In the genomic region with DNA sequence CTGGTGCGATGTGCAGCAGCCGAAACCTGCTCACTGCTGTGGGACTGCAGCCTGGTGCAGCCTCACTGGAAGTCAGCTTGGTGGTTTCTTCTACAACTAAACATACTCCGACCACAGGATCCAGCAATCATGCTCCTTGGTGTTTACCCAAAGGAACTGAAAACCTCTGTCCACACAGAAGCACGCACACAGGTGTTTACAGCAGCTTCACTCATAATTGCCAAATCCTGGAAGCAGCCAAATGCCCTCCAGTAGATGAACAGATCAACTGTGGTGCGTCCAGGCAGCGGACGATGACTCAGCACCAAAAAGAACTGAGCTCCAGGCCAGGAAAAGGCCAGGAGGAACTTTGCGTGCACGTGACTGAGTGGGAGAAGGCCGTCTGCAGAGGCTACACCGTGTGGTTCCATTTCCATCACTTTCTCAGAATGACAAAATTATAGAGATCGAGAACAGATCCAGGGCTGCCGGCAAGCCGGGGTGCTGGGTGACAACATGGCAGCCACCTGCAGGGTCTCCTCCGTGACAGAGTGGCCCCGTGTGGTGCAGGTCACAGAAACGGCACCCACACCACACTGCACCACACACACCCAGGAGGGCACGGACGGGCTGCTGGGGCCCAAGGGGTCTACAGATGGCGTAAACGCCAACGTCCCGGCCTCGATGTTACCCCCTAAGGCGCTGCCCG, we compare ENCODE assay signal across 1 cellular context.
TF ChIP-seq lines count a peak whose summit lies in the region.

No MANE protein-coding gene starts in this region.

TF ChIP-seq in K562, 482 proteins besides CTCF, POLR2A, EP300 and RAD21 (continued from another document and continues in another):
- TF ChIP-seq, protein P1, sequence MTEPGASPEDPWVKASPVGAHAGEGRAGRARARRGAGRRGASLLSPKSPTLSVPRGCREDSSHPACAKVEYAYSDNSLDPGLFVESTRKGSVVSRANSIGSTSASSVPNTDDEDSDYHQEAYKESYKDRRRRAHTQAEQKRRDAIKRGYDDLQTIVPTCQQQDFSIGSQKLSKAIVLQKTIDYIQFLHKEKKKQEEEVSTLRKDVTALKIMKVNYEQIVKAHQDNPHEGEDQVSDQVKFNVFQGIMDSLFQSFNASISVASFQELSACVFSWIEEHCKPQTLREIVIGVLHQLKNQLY (CRISPR knock-in tag; conservative IDR thresholded peaks at IDR 0.05) = no peak
- TF ChIP-seq CBX5 (IDR thresholded peaks at IDR 0.05; ENCODE audit: borderline replicate concordance, low read depth) (no peak), CTBP1 (IDR thresholded peaks at IDR 0.05; ENCODE audit: borderline replicate concordance) (peak; percentile 79; the same call in 1 of the 2 replicates), NCOA6 (IDR thresholded peaks at IDR 0.05) (no peak), RFX5 (IDR thresholded peaks at IDR 0.05; ENCODE audit: low read depth, low read length) (no peak), MCM3 (IDR thresholded peaks at IDR 0.05) (no peak), MNT (conservative IDR thresholded peaks at IDR 0.05) (peak; percentile 45 to 67; a peak in 3 of 4 replicates), NR2C1 (IDR thresholded peaks at IDR 0.05) (no peak), NR2C1 (tag; IDR thresholded peaks at IDR 0.05) (peak; percentile 59), SMAD4 (CRISPR knock-in tag; conservative IDR thresholded peaks at IDR 0.05) (peak; percentile 77), ZNF277 (CRISPR knock-in tag; IDR thresholded peaks at IDR 0.05; ENCODE audit: borderline replicate concordance) (no peak), ZMIZ1 (IDR thresholded peaks at IDR 0.05; ENCODE audit: low read depth in 2 of 2, low read length in 2 of 2) (no peak), MLLT1 (IDR thresholded peaks at IDR 0.05) (no peak), ZNF695 (CRISPR knock-in tag; IDR thresholded peaks at IDR 0.05) (no peak), YY1 (IDR thresholded peaks at IDR 0.05; ENCODE audit: borderline replicate concordance in 1 of 3, control insufficient read depth in 1 of 3, extremely low read depth in 1 of 3, insufficient read depth in 3 of 3, insufficient read length in 1 of 3, insufficient replicate concordance in 2 of 3, low read depth in 1 of 3, low read length in 2 of 3) (peak in 1 of 3 experiments; percentile 15), ZFP30 (CRISPR knock-in tag; IDR thresholded peaks at IDR 0.05; ENCODE audit: borderline replicate concordance) (no peak), NEUROD1 (IDR thresholded peaks at IDR 0.05; ENCODE audit: borderline replicate concordance, low read depth, low read length, partially characterized antibody) (no peak), FOSL1 (tag; conservative IDR thresholded peaks at IDR 0.05) (peak; percentile 84), BMI1 (IDR thresholded peaks at IDR 0.05; ENCODE audit: low read length) (no peak), ZNF778 (CRISPR knock-in tag; IDR thresholded peaks at IDR 0.05) (no peak), ETV5 (CRISPR knock-in tag; IDR thresholded peaks at IDR 0.05; ENCODE audit: low read depth) (no peak), ZNF232 (CRISPR knock-in tag; IDR thresholded peaks at IDR 0.05) (no peak; the same call in 1 of the 2 replicates), TEAD4 (IDR thresholded peaks at IDR 0.05; ENCODE audit: low read length) (peak; percentile 5; the same call in 1 of the 2 replicates), TEAD4 (CRISPR knock-in tag; IDR thresholded peaks at IDR 0.05; ENCODE audit: borderline replicate concordance) (no peak), ARID3B (CRISPR knock-in tag; IDR thresholded peaks at IDR 0.05; ENCODE audit: borderline replicate concordance) (no peak), SIRT6 (IDR thresholded peaks at IDR 0.05; ENCODE audit: low read depth, low read length) (no peak), SETDB1 (IDR thresholded peaks at IDR 0.05; ENCODE audit: low read length) (peak; percentile 49), ZNF143 (CRISPR knock-in tag; IDR thresholded peaks at IDR 0.05) (no peak), MCM2 (IDR thresholded peaks at IDR 0.05; ENCODE audit: low read depth) (no peak), ZNF445 (CRISPR knock-in tag; IDR thresholded peaks at IDR 0.05; ENCODE audit: low read depth) (no peak), HDAC2 (IDR thresholded peaks at IDR 0.05) (peak; percentile 89), MBD1 (CRISPR knock-in tag; IDR thresholded peaks at IDR 0.05) (no peak), ZNF165 (CRISPR knock-in tag; IDR thresholded peaks at IDR 0.05; ENCODE audit: borderline replicate concordance) (no peak), ZNF76 (CRISPR knock-in tag; IDR thresholded peaks at IDR 0.05; ENCODE audit: borderline replicate concordance) (0 out of 2 replicates have a peak, but pooled peaks have one; percentile 20)
- TF ChIP-seq, protein P2, sequence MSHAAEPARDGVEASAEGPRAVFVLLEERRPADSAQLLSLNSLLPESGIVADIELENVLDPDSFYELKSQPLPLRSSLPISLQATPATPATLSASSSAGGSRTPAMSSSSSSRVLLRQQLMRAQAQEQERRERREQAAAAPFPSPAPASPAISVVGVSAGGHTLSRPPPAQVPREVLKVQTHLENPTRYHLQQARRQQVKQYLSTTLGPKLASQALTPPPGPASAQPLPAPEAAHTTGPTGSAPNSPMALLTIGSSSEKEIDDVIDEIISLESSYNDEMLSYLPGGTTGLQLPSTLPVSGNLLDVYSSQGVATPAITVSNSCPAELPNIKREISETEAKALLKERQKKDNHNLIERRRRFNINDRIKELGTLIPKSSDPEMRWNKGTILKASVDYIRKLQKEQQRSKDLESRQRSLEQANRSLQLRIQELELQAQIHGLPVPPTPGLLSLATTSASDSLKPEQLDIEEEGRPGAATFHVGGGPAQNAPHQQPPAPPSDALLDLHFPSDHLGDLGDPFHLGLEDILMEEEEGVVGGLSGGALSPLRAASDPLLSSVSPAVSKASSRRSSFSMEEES (CRISPR knock-in tag; IDR thresholded peaks at IDR 0.05) = peak; percentile 94
- TF ChIP-seq, protein P3, sequence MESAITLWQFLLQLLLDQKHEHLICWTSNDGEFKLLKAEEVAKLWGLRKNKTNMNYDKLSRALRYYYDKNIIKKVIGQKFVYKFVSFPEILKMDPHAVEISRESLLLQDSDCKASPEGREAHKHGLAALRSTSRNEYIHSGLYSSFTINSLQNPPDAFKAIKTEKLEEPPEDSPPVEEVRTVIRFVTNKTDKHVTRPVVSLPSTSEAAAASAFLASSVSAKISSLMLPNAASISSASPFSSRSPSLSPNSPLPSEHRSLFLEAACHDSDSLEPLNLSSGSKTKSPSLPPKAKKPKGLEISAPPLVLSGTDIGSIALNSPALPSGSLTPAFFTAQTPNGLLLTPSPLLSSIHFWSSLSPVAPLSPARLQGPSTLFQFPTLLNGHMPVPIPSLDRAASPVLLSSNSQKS (CRISPR knock-in tag; IDR thresholded peaks at IDR 0.05) = no peak
- TF ChIP-seq, protein P4, sequence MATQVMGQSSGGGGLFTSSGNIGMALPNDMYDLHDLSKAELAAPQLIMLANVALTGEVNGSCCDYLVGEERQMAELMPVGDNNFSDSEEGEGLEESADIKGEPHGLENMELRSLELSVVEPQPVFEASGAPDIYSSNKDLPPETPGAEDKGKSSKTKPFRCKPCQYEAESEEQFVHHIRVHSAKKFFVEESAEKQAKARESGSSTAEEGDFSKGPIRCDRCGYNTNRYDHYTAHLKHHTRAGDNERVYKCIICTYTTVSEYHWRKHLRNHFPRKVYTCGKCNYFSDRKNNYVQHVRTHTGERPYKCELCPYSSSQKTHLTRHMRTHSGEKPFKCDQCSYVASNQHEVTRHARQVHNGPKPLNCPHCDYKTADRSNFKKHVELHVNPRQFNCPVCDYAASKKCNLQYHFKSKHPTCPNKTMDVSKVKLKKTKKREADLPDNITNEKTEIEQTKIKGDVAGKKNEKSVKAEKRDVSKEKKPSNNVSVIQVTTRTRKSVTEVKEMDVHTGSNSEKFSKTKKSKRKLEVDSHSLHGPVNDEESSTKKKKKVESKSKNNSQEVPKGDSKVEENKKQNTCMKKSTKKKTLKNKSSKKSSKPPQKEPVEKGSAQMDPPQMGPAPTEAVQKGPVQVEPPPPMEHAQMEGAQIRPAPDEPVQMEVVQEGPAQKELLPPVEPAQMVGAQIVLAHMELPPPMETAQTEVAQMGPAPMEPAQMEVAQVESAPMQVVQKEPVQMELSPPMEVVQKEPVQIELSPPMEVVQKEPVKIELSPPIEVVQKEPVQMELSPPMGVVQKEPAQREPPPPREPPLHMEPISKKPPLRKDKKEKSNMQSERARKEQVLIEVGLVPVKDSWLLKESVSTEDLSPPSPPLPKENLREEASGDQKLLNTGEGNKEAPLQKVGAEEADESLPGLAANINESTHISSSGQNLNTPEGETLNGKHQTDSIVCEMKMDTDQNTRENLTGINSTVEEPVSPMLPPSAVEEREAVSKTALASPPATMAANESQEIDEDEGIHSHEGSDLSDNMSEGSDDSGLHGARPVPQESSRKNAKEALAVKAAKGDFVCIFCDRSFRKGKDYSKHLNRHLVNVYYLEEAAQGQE (CRISPR knock-in tag; IDR thresholded peaks at IDR 0.05; ENCODE audit: low read depth) = no peak
